In the genomic region with DNA sequence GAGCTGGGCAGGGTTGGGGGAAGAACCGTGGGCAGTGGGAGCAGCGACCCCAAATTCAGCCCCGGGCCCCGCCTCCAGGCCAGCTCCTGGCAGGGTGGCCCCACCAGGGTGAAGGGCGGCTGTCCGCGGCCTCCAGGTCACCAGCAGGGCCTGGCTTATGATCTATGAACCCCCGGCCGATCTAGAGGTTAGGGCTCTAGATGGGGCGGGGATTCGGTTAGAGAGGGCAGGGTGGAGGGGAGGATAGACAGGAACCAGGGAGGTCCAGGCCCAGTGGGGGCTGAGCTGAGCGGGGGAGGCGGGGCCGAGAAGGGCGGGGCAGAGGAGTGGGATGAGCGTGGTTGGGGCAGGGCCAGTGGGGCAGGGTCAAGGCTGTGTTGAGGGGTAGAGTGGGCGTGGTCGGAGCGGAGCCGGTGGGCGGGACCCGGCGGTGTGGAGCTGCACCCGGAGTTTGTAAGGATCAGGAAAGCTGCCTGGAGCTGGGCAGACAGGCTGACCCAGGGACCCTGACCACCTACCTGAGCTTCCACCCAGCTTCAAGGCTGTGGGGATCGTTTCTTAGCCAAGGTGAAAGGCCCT, we compare ENCODE assay signal across 8 cellular contexts. TPM values are rescaled to one million over a fixed set of nuclear protein-coding genes. Genes with fewer than 3 reads are reported as not detected.
DNase-seq lines count a peak whose midpoint lies in the region; ATAC-seq and TF ChIP-seq lines count a peak whose summit lies in the region.

No MANE protein-coding gene starts in this region.

- no peak overlapping the region for H3K9ac ChIP-seq in neuronal stem cell (ENCODE audit: low read depth, low read length, poor library complexity)

- TF ChIP-seq POLR2A in transverse colon (IDR thresholded peaks at IDR 0.05): no peak

- H2AFZ ChIP-seq in neuronal stem cell (ENCODE audit: low read length): peak overlapping the region; percentile 86

- H4K91ac ChIP-seq in neuronal stem cell (ENCODE audit: low read depth, low read length, poor library complexity): no peak overlapping the region

- H3K4me3 Mint-ChIP-seq in activated T-cell treated with anti-CD3 and anti-CD28 coated beads, Interleukin-2, amount 50 U/mL, for 72 hours: peak overlapping the region; percentile 79 to 81
- peak overlapping the region; percentile 75 for H3K4me3 Mint-ChIP-seq in glutamatergic neuron (ENCODE audit: unreplicated experiment)

- in situ Hi-C loops in KBM-7 (cut with MboI; ENCODE audit: low pct_unique_long_range_greater_than_20kb, low sequenced_read_pairs): no loop called here
- in situ Hi-C loops in transverse colon (cut with MboI; ENCODE audit: low pct_ligation_motif_present in 1 of 4, low pct_unique_long_range_greater_than_20kb in 1 of 4, low sequenced_read_pairs in 3 of 4): no loop called here

- H3K36me3 ChIP-seq in neuronal stem cell (replicated peaks in 1 of 2; ENCODE audit: control insufficient read depth in 2 of 2, insufficient read depth in 2 of 2, low read length in 2 of 2) (no peaks in the 10 kb centered on the region), transverse colon (no peaks in the 10 kb centered on the region)

- no peaks in the 10 kb centered on the region for H3K9me3 ChIP-seq in neuronal stem cell (replicated peaks in 1 of 2; ENCODE audit: control insufficient read depth in 2 of 2, insufficient read depth in 1 of 2, low read depth in 1 of 2, low read length in 2 of 2)
- H3K9me3 ChIP-seq in transverse colon: no peaks in the 10 kb centered on the region

- H2AK5ac ChIP-seq in neuronal stem cell (ENCODE audit: low read depth, low read length): peak overlapping the region; percentile 48

- H2BK12ac ChIP-seq in neuronal stem cell (ENCODE audit: low read length): no peak overlapping the region

- peak overlapping the region; percentile 89 for H3K4me2 ChIP-seq in neuronal stem cell (ENCODE audit: insufficient read depth, low read length, poor library complexity, severe bottlenecking)

- H3K4me1 Mint-ChIP-seq in activated T-cell treated with anti-CD3 and anti-CD28 coated beads, Interleukin-2, amount 50 U/mL, for 72 hours (ENCODE audit: low read depth): peaks cover 15% of the 10 kb centered on the region
- peaks cover 7% of the 10 kb centered on the region for H3K4me1 Mint-ChIP-seq in glutamatergic neuron (ENCODE audit: low read depth, unreplicated experiment)

- H3K4ac ChIP-seq in neuronal stem cell (ENCODE audit: low read length): no peak overlapping the region

- H3K27ac Mint-ChIP-seq in activated T-cell treated with anti-CD3 and anti-CD28 coated beads, Interleukin-2, amount 50 U/mL, for 72 hours: no peak overlapping the region
- H3K27ac Mint-ChIP-seq in glutamatergic neuron (ENCODE audit: unreplicated experiment): peak overlapping the region; percentile 50

- H3K27me3 ChIP-seq in neuronal stem cell (ENCODE audit: control insufficient read depth in 3 of 3, insufficient read depth in 3 of 3, low read depth in 1 of 3, low read length in 3 of 3) (peaks cover 0 to 9% (median 6%) of the 10 kb centered on the region in 3 experiments), transverse colon (no peaks in the 10 kb centered on the region)

- H3K4me3 ChIP-seq in neuronal stem cell (ENCODE audit: low read length in 2 of 2) (peak overlapping the region in 1 of 2 donors; percentile 66), transverse colon (peak overlapping the region in 3 of 4 donors; percentile 12 to 45 (median 26))

- H3K14ac ChIP-seq in neuronal stem cell (ENCODE audit: low read length): no peak overlapping the region

- no peak overlapping the region for H3K23ac ChIP-seq in neuronal stem cell (ENCODE audit: low read depth, low read length, poor library complexity)

- WGBS in neuronal stem cell (ENCODE audit: extremely low coverage in 2 of 2, insufficient read length in 2 of 2, insufficient replicate concordance in 1 of 2), 2 donors: no CpG with 5 or more reads among the region's 25 CpGs
- 17% methylated on average over 25 of the region's 25 CpGs; no CpG with 5 or more reads in 1 of the 2 donors for whole genome bisulfite sequencing in transverse colon (ENCODE audit: low coverage in 1 of 2), 2 donors

- H2BK120ac ChIP-seq in neuronal stem cell (ENCODE audit: low read depth, low read length): no peak overlapping the region

- TF ChIP-seq EP300 in transverse colon (IDR thresholded peaks at IDR 0.05; ENCODE audit: low read depth): no peak

- H3K79me1 ChIP-seq in neuronal stem cell (ENCODE audit: low read depth, low read length): no peaks in the 10 kb centered on the region

- H3K36me3 Mint-ChIP-seq in activated T-cell treated with anti-CD3 and anti-CD28 coated beads, Interleukin-2, amount 50 U/mL, for 72 hours (ENCODE audit: insufficient read depth in 2 of 2): no peaks in the 10 kb centered on the region
- no peaks in the 10 kb centered on the region for H3K36me3 Mint-ChIP-seq in glutamatergic neuron (ENCODE audit: unreplicated experiment)

- peak overlapping the region; percentile 50 for H4K8ac ChIP-seq in neuronal stem cell (ENCODE audit: low read depth, low read length)

- peak; percentile 74 to 79 for ATAC-seq in activated T-cell treated with anti-CD3 and anti-CD28 coated beads, Interleukin-2, amount 50 U/mL, for 72 hours (replicated peaks in 1 of 2)
- no peak for ATAC-seq in GM19395 (IDR thresholded peaks at IDR 0.05; ENCODE audit: unreplicated experiment)

- H3K4me1 ChIP-seq in neuronal stem cell (ENCODE audit: control insufficient read depth in 2 of 2, insufficient read depth in 1 of 2, low read depth in 1 of 2, low read length in 2 of 2) (peaks cover 5 to 12% of the 10 kb centered on the region in 2 donors), transverse colon (peaks cover 10 to 34% (median 19%) of the 10 kb centered on the region in 4 donors)

- H3K18ac ChIP-seq in neuronal stem cell (ENCODE audit: low read length): peak overlapping the region; percentile 53

- no peak overlapping the region for H3K27ac ChIP-seq in neuronal stem cell (replicated peaks; ENCODE audit: low read length)
- H3K27ac ChIP-seq in transverse colon: peak overlapping the region; percentile 66 to 80 (median 75)

- H3K27me3 Mint-ChIP-seq in activated T-cell treated with anti-CD3 and anti-CD28 coated beads, Interleukin-2, amount 50 U/mL, for 72 hours (ENCODE audit: low read depth): peaks cover 13% of the 10 kb centered on the region
- H3K27me3 Mint-ChIP-seq in glutamatergic neuron (ENCODE audit: unreplicated experiment): peaks cover 4% of the 10 kb centered on the region

- DNase-seq in KBM-7 (peak; percentile 26), glutamatergic neuron (peak; percentile 82), neuronal stem cell (ENCODE audit: low spot score) (peak; percentile 67), transverse colon (peak; percentile 94), SIG-M5 treated with dmso at 0.1 percent for 504 hours (lab: John Stamatoyannopoulos, UW; ENCODE audit: unreplicated experiment) (no peak), NCI-H2196 (lab: John Stamatoyannopoulos, UW; ENCODE audit: unreplicated experiment) (no peak)
- peak; percentile 35 to 63 for DNase-seq in activated T-cell treated with anti-CD3 and anti-CD28 coated beads, Interleukin-2, amount 50 U/mL, for 72 hours

- intact Hi-C loops in transverse colon (cut with DNase I; ENCODE audit: low total_unique reads): loop anchor here (1.0 kb wide), 1 partner anchor 39 kb away; no protein-coding TSS in a partner anchor

- H2BK5ac ChIP-seq in neuronal stem cell (ENCODE audit: low read length): no peak overlapping the region

- TF ChIP-seq CTCF in glutamatergic neuron (IDR thresholded peaks at IDR 0.05; ENCODE audit: partially characterized antibody, unreplicated experiment) (no peak), transverse colon (IDR thresholded peaks at IDR 0.05) (no peak)

- no peaks in the 10 kb centered on the region for H3K9me3 Mint-ChIP-seq in activated T-cell treated with anti-CD3 and anti-CD28 coated beads, Interleukin-2, amount 50 U/mL, for 72 hours
- H3K9me3 Mint-ChIP-seq in glutamatergic neuron (ENCODE audit: unreplicated experiment): peaks cover 9% of the 10 kb centered on the region

- no peak overlapping the region for H2BK15ac ChIP-seq in neuronal stem cell (ENCODE audit: low read length)

RNA-seq across cellular contexts. Expression of a gene that starts 29.3 kb away (rescaled TPM):
- total RNA-seq in activated T-cell treated with anti-CD3 and anti-CD28 coated beads, Interleukin-2, amount 50 U/mL, for 72 hours: not detected
- total RNA-seq in glutamatergic neuron (ENCODE audit: unreplicated experiment): not detected
- polyA plus RNA-seq in neuronal stem cell (2013, experiment 1 of 2): not detected
- polyA plus RNA-seq in neuronal stem cell (2013, experiment 2 of 2): not detected
- not detected for total RNA-seq in transverse colon

RNA-seq across cellular contexts. Expression of a gene that starts 36.6 kb away (rescaled TPM):
- total RNA-seq in activated T-cell treated with anti-CD3 and anti-CD28 coated beads, Interleukin-2, amount 50 U/mL, for 72 hours: not detected
- not detected for total RNA-seq in glutamatergic neuron (ENCODE audit: unreplicated experiment)
- 0.06 TPM for polyA plus RNA-seq in neuronal stem cell (2013, experiment 1 of 2)
- polyA plus RNA-seq in neuronal stem cell (2013, experiment 2 of 2): 0.03 TPM
- total RNA-seq in transverse colon: 100 to 1,000 TPM in 3 of 4 donors, 10 to 100 TPM in 1; 77.4 to 199 (median 141) TPM

Comparison
In these comparisons a context has a peak if more than half of its experiments do, and no peak if none do; other contexts are left out.
1. DNase-seq: peak in KBM-7 (single experiment), activated T-cell treated with anti-CD3 and anti-CD28 coated beads, Interleukin-2, amount 50 U/mL, for 72 hours (2 of 2), glutamatergic neuron (single experiment), neuronal stem cell (single experiment) and transverse colon (single experiment); none in SIG-M5 treated with dmso at 0.1 percent for 504 hours (single experiment) and NCI-H2196 (single experiment).
2. RNA of a gene that starts 36.6 kb away (total RNA-seq): 77.4 to 199 TPM in transverse colon; not detected in glutamatergic neuron (single experiment) and not detected in activated T-cell treated with anti-CD3 and anti-CD28 coated beads, Interleukin-2, amount 50 U/mL, for 72 hours; every median in the first group is over 10 times any median in the second.